ENCODE assay signal across 1 cellular context in the genomic region with DNA sequence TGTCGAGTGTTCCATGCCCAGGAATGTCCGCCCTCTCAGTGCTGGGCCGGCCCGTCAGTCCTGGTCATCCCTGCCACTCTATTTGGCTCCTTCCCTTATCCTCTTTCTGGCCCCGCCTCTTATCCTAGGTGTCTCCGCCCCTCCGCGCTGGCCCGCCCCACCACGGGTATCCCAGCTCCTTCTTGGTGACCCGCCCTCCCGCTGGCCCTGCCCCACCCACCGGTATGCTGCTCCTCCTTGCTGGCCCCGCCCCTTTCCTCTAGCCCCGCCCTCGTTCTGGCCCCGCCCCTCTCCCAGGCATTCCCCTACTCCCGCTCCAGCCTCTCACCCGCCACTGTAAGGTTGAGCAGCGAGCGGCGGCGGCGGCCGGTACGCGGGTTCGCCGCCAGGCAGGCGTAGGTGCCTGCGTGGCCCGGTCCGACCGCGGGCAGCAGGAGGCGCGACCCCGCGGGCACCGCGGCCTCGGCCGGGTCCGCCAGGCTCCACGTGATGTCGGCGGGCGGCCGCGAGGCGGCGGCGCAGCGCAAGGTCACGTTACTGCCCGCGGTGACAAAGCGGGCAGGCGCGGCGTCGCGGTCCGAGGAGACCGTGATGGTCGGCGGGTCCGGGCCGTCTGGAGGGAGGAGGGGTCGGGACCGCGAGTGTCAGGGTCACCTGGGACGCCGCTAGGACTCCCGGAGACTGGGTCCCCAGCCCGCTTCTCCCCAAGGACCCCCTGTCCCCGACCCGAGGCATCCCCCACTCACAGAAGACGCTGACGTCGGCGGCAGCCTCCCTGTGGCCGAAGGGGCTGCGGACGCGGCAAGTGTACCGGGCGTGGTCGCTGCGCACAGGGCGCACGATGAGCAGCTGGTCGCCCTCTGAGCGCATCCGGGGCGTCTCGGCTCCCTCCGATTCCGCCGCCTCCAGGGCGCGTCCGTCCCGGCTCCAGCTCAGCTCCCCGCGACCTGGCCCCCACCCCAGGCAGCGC.
A peak's percentile ranks its signal among the peaks of the same experiment; 100 is the strongest.
TF ChIP-seq lines count a peak whose summit lies in the region.

No MANE protein-coding gene starts in this region.

TF ChIP-seq in WTC11, 78 proteins besides CTCF, POLR2A, EP300 and RAD21 (continued from another document):
- no peak for TF ChIP-seq PRDM15 (CRISPR knock-in tag; IDR thresholded peaks at IDR 0.05)
- peak; percentile 65; the same call in 1 of the 2 replicates for TF ChIP-seq MYBL2 (CRISPR knock-in tag; IDR thresholded peaks at IDR 0.05)
- TF ChIP-seq TCF7 (CRISPR knock-in tag; IDR thresholded peaks at IDR 0.05; ENCODE audit: low read depth): 0 out of 2 replicates have a peak, but pooled peaks have one; percentile 75
- TF ChIP-seq RELA (CRISPR knock-in tag; IDR thresholded peaks at IDR 0.05; ENCODE audit: borderline replicate concordance): peak; percentile 70; the same call in 1 of the 2 replicates
- TF ChIP-seq ESRRA (CRISPR knock-in tag; IDR thresholded peaks at IDR 0.05; ENCODE audit: borderline replicate concordance): peak; percentile 80
- no peak for TF ChIP-seq GTF2I (CRISPR knock-in tag; conservative IDR thresholded peaks at IDR 0.05)
- no peak for TF ChIP-seq GABPB1 (CRISPR knock-in tag; IDR thresholded peaks at IDR 0.05)
- no peak for TF ChIP-seq ZNF138 (CRISPR knock-in tag; conservative IDR thresholded peaks at IDR 0.05)
- TF ChIP-seq JUN (CRISPR knock-in tag; IDR thresholded peaks at IDR 0.05): peak; percentile 75; the same call in 1 of the 2 replicates
- peak; percentile 59; the same call in 1 of the 2 replicates for TF ChIP-seq IRF2 (CRISPR knock-in tag; IDR thresholded peaks at IDR 0.05; ENCODE audit: borderline replicate concordance, low read depth)
- TF ChIP-seq STAT6 (CRISPR knock-in tag; conservative IDR thresholded peaks at IDR 0.05; ENCODE audit: low read depth): no peak
- TF ChIP-seq ZNF121 (CRISPR knock-in tag; IDR thresholded peaks at IDR 0.05): no peak
- TF ChIP-seq SMAD4 (CRISPR knock-in tag; IDR thresholded peaks at IDR 0.05): no peak
- TF ChIP-seq, protein P1, sequence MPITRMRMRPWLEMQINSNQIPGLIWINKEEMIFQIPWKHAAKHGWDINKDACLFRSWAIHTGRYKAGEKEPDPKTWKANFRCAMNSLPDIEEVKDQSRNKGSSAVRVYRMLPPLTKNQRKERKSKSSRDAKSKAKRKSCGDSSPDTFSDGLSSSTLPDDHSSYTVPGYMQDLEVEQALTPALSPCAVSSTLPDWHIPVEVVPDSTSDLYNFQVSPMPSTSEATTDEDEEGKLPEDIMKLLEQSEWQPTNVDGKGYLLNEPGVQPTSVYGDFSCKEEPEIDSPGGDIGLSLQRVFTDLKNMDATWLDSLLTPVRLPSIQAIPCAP (CRISPR knock-in tag; IDR thresholded peaks at IDR 0.05): no peak
- TF ChIP-seq, protein P2, sequence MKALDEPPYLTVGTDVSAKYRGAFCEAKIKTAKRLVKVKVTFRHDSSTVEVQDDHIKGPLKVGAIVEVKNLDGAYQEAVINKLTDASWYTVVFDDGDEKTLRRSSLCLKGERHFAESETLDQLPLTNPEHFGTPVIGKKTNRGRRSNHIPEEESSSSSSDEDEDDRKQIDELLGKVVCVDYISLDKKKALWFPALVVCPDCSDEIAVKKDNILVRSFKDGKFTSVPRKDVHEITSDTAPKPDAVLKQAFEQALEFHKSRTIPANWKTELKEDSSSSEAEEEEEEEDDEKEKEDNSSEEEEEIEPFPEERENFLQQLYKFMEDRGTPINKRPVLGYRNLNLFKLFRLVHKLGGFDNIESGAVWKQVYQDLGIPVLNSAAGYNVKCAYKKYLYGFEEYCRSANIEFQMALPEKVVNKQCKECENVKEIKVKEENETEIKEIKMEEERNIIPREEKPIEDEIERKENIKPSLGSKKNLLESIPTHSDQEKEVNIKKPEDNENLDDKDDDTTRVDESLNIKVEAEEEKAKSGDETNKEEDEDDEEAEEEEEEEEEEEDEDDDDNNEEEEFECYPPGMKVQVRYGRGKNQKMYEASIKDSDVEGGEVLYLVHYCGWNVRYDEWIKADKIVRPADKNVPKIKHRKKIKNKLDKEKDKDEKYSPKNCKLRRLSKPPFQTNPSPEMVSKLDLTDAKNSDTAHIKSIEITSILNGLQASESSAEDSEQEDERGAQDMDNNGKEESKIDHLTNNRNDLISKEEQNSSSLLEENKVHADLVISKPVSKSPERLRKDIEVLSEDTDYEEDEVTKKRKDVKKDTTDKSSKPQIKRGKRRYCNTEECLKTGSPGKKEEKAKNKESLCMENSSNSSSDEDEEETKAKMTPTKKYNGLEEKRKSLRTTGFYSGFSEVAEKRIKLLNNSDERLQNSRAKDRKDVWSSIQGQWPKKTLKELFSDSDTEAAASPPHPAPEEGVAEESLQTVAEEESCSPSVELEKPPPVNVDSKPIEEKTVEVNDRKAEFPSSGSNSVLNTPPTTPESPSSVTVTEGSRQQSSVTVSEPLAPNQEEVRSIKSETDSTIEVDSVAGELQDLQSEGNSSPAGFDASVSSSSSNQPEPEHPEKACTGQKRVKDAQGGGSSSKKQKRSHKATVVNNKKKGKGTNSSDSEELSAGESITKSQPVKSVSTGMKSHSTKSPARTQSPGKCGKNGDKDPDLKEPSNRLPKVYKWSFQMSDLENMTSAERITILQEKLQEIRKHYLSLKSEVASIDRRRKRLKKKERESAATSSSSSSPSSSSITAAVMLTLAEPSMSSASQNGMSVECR (CRISPR knock-in tag; IDR thresholded peaks at IDR 0.05; ENCODE audit: borderline replicate concordance): peak; percentile 76; the same call in 1 of the 2 replicates
- TF ChIP-seq, protein P3, sequence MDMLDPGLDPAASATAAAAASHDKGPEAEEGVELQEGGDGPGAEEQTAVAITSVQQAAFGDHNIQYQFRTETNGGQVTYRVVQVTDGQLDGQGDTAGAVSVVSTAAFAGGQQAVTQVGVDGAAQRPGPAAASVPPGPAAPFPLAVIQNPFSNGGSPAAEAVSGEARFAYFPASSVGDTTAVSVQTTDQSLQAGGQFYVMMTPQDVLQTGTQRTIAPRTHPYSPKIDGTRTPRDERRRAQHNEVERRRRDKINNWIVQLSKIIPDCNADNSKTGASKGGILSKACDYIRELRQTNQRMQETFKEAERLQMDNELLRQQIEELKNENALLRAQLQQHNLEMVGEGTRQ (CRISPR knock-in tag; IDR thresholded peaks at IDR 0.05): peak; percentile 92
- no peak for TF ChIP-seq NR2C2 (CRISPR knock-in tag; IDR thresholded peaks at IDR 0.05)
- no peak for TF ChIP-seq ZNF423 (CRISPR knock-in tag; IDR thresholded peaks at IDR 0.05)
- TF ChIP-seq HMGA2 (CRISPR knock-in tag; IDR thresholded peaks at IDR 0.05): no peak
- no peak for TF ChIP-seq SMAD3 (CRISPR knock-in tag; IDR thresholded peaks at IDR 0.05; ENCODE audit: borderline replicate concordance)
- no peak for TF ChIP-seq NFATC4 (CRISPR knock-in tag; IDR thresholded peaks at IDR 0.05)
- peak; percentile 89 for TF ChIP-seq ATF1 (CRISPR knock-in tag; IDR thresholded peaks at IDR 0.05)
- TF ChIP-seq ZNF219 (CRISPR knock-in tag; IDR thresholded peaks at IDR 0.05; ENCODE audit: borderline replicate concordance): 0 out of 2 replicates have a peak, but pooled peaks have one; percentile 83
- TF ChIP-seq ELF4 (CRISPR knock-in tag; IDR thresholded peaks at IDR 0.05; ENCODE audit: low read depth): no peak
